1 cellular context compared by ENCODE assay signal in genomic region chr19:33108161-33108560, GRCh38.
TF ChIP-seq lines count a peak whose summit lies in the region.

No MANE protein-coding gene starts in this region.

TF ChIP-seq in GM23338, 12 proteins besides CTCF, POLR2A, EP300 and RAD21 (continued from another document):
- TF ChIP-seq REST (IDR thresholded peaks at IDR 0.05; ENCODE audit: unreplicated experiment) (no peak), NANOG (IDR thresholded peaks at IDR 0.05; ENCODE audit: borderline replicate concordance) (no peak)
